Comparison of ENCODE assay signal across 1 cellular context in genomic region chr1:109167114-109167513, GRCh38.
A peak's percentile ranks its signal among the peaks of the same experiment; 100 is the strongest.
TF ChIP-seq lines count a peak whose summit lies in the region.

No MANE protein-coding gene starts in this region.

TF ChIP-seq in GM12878, 131 proteins besides CTCF, POLR2A, EP300 and RAD21 (continued from another document):
- TF ChIP-seq RELB (IDR thresholded peaks at IDR 0.05; ENCODE audit: low read depth): peak; percentile 73
- no peak for TF ChIP-seq TAF1 (IDR thresholded peaks at IDR 0.05; ENCODE audit: borderline replicate concordance, low read depth, low read length)
- peak; percentile 44 for TF ChIP-seq SKIL (IDR thresholded peaks at IDR 0.05; ENCODE audit: low read depth, poor library complexity, severe bottlenecking)
- TF ChIP-seq E4F1 (IDR thresholded peaks at IDR 0.05; ENCODE audit: borderline replicate concordance, partially characterized antibody): no peak
- no peak for TF ChIP-seq SMAD5 (IDR thresholded peaks at IDR 0.05; ENCODE audit: low read depth)
- peak; percentile 62; the same call in 1 of the 2 replicates for TF ChIP-seq PAX5 (IDR thresholded peaks at IDR 0.05; ENCODE audit: borderline replicate concordance, low read depth, low read length)
- no peak for TF ChIP-seq PML (IDR thresholded peaks at IDR 0.05; ENCODE audit: low read length)
- TF ChIP-seq IKZF2 (IDR thresholded peaks at IDR 0.05): peak; percentile 90 to 92
- TF ChIP-seq CHD4 (IDR thresholded peaks at IDR 0.05): no peak
- TF ChIP-seq FOXM1 (IDR thresholded peaks at IDR 0.05; ENCODE audit: low read depth, low read length): no peak
- TF ChIP-seq CBFB (IDR thresholded peaks at IDR 0.05; ENCODE audit: low read depth): no peak
- peak; percentile 35; the same call in 1 of the 2 replicates for TF ChIP-seq GATAD2B (conservative IDR thresholded peaks at IDR 0.05; ENCODE audit: low read depth)
- TF ChIP-seq BHLHE40 (IDR thresholded peaks at IDR 0.05; ENCODE audit: borderline replicate concordance in 1 of 2, low read depth in 2 of 2, low read length in 1 of 2): peak; percentile 35; a peak in 1 of 4 replicates
- TF ChIP-seq SP1 (IDR thresholded peaks at IDR 0.05; ENCODE audit: low read depth, low read length): peak; percentile 29
- no peak for TF ChIP-seq ZBTB33 (IDR thresholded peaks at IDR 0.05)
- TF ChIP-seq WRNIP1 (IDR thresholded peaks at IDR 0.05; ENCODE audit: borderline replicate concordance, low read depth, low read length): no peak
- TF ChIP-seq RUNX3 (IDR thresholded peaks at IDR 0.05; ENCODE audit: low read length): peak; percentile 85
- peak; percentile 46; the same call in 1 of the 2 replicates for TF ChIP-seq TCF3 (IDR thresholded peaks at IDR 0.05; ENCODE audit: borderline replicate concordance, insufficient read depth, low read depth, low read length)
- TF ChIP-seq BCL11A (IDR thresholded peaks at IDR 0.05; ENCODE audit: low read depth, low read length): peak; percentile 92; the same call in 1 of the 2 replicates
- no peak for TF ChIP-seq HSF1 (IDR thresholded peaks at IDR 0.05; ENCODE audit: low read depth, low read length)
- peak; percentile 90 for TF ChIP-seq MTA2 (IDR thresholded peaks at IDR 0.05; ENCODE audit: low read depth)
- TF ChIP-seq NR2C2 (IDR thresholded peaks at IDR 0.05; ENCODE audit: borderline replicate concordance, control insufficient read depth, insufficient read length, low read depth): no peak
- 0 out of 2 replicates have a peak, but pooled peaks have one; percentile 36 for TF ChIP-seq STAT3 (IDR thresholded peaks at IDR 0.05; ENCODE audit: low read depth, low read length)
- TF ChIP-seq ZNF24 (IDR thresholded peaks at IDR 0.05): peak; percentile 62; the same call in 1 of the 2 replicates
- no peak for TF ChIP-seq PAX8 (IDR thresholded peaks at IDR 0.05)
- peak; percentile 27; the same call in 1 of the 2 replicates for TF ChIP-seq ATF2 (IDR thresholded peaks at IDR 0.05; ENCODE audit: low read length)
- no peak for TF ChIP-seq NFXL1 (IDR thresholded peaks at IDR 0.05; ENCODE audit: borderline replicate concordance)
- peak; percentile 42; the same call in 1 of the 2 replicates for TF ChIP-seq MEF2A (IDR thresholded peaks at IDR 0.05; ENCODE audit: insufficient read depth, low read depth, low read length)
- no peak for TF ChIP-seq ATF3 (IDR thresholded peaks at IDR 0.05; ENCODE audit: borderline replicate concordance, extremely low read depth, low read depth, low read length)
- peak; percentile 46; the same call in 1 of the 2 replicates for TF ChIP-seq TBL1XR1 (IDR thresholded peaks at IDR 0.05; ENCODE audit: low read depth, low read length)
- peak; percentile 91 for TF ChIP-seq IKZF1 (conservative IDR thresholded peaks at IDR 0.05)
- TF ChIP-seq HCFC1 (IDR thresholded peaks at IDR 0.05; ENCODE audit: low read length): no peak
- no peak for TF ChIP-seq CBX3 (IDR thresholded peaks at IDR 0.05; ENCODE audit: borderline replicate concordance, low read depth)
- no peak for TF ChIP-seq E2F8 (IDR thresholded peaks at IDR 0.05; ENCODE audit: low read depth, partially characterized antibody)
